In genomic region chr22:30607300-30607930, GRCh38 we compare ENCODE assay signal across 10 cellular contexts. TPM values are rescaled to one million over a fixed set of nuclear protein-coding genes. Genes with fewer than 3 reads are reported as not detected.
DNase-seq lines count a peak whose midpoint lies in the region; ATAC-seq, FAIRE-seq and TF ChIP-seq lines count a peak whose summit lies in the region.
"Had no signal": no experiment of that assay in that cellular context is flagged by ENCODE, and none has a peak within 500 bp of the region (broad histone marks: within the 10 kb centered on the region; RNA-seq: fewer than 3 reads in every experiment).

No MANE protein-coding gene starts in this region.

- peak overlapping the region; percentile 0 to 70 for H3K9ac ChIP-seq in kidney (ENCODE audit: low read length in 2 of 2)

- peaks cover 12% of the 10 kb centered on the region for H3K27me3 Mint-ChIP-seq in activated naive CD8-positive, alpha-beta T cell treated with anti-CD3 and anti-CD28 coated beads, Interleukin-2, amount 50 U/mL, for 24 hours

- WGBS in stomach, 5 donors, result 62 to 77% (median 70%) methylated on average over 7 of the region's 7 CpGs

- H3K36me3 ChIP-seq in kidney (ENCODE audit: control insufficient read depth in 1 of 2, insufficient read depth in 2 of 2, low read length in 2 of 2) (peaks cover 0 to 7% of the 10 kb centered on the region in 2 donors), stomach (peaks cover 0 to 24% (median 14%) of the 10 kb centered on the region in 4 donors)

- no peak for ATAC-seq in activated naive CD8-positive, alpha-beta T cell treated with anti-CD3 and anti-CD28 coated beads, Interleukin-2, amount 50 U/mL, for 24 hours

- H3K4me1 Mint-ChIP-seq in activated naive CD8-positive, alpha-beta T cell treated with anti-CD3 and anti-CD28 coated beads, Interleukin-2, amount 50 U/mL, for 24 hours, result peaks cover 39% of the 10 kb centered on the region

- no peak overlapping the region for H3K27ac Mint-ChIP-seq in activated naive CD8-positive, alpha-beta T cell treated with anti-CD3 and anti-CD28 coated beads, Interleukin-2, amount 50 U/mL, for 24 hours

- H3K4me3 Mint-ChIP-seq in activated naive CD8-positive, alpha-beta T cell treated with anti-CD3 and anti-CD28 coated beads, Interleukin-2, amount 50 U/mL, for 24 hours, result peak overlapping the region; percentile 57

- intact Hi-C loops in kidney (cut with DNase I) (no loop called here), stomach (cut with DNase I; ENCODE audit: low total_unique reads) (no loop called here)

- H3K4me3 ChIP-seq in kidney (ENCODE audit: low read length in 2 of 2) (peak overlapping the region; percentile 74 to 94), stomach (peak overlapping the region; percentile 47 to 65 (median 64))

- H3K27me3 ChIP-seq in stomach, result no peaks in the 10 kb centered on the region

- H3K9me3 Mint-ChIP-seq in activated naive CD8-positive, alpha-beta T cell treated with anti-CD3 and anti-CD28 coated beads, Interleukin-2, amount 50 U/mL, for 24 hours, result no peaks in the 10 kb centered on the region

- TF ChIP-seq EP300 in stomach (IDR thresholded peaks at IDR 0.05), result no peak

- H3K4me1 ChIP-seq in kidney (ENCODE audit: control insufficient read depth in 1 of 2, insufficient read depth in 1 of 2, low read depth in 1 of 2, low read length in 2 of 2) (peaks cover 11 to 23% of the 10 kb centered on the region in 2 donors), stomach (peaks cover 30 to 70% (median 50%) of the 10 kb centered on the region in 4 donors)

- TF ChIP-seq CTCF in kidney (IDR thresholded peaks at IDR 0.05; ENCODE audit: borderline replicate concordance, extremely low read depth, insufficient read depth) (no peak), stomach (IDR thresholded peaks at IDR 0.05) (no peak)

- DNase-seq in NCI-H510A treated with DMSO at 0.1 percent for 48 hours (lab: John Stamatoyannopoulos, UW), result peak; percentile 28
- DNase-seq in NCI-H510A (lab: John Stamatoyannopoulos, UW), result no peak
- no peak for DNase-seq in activated naive CD8-positive, alpha-beta T cell treated with anti-CD3 and anti-CD28 coated beads, Interleukin-2, amount 50 U/mL, for 24 hours
- no peak for DNase-seq in kidney
- DNase-seq in stomach, result no peak
- DNase-seq in NCI-H526 treated with DMSO at 0.1 percent for 48 hours (lab: John Stamatoyannopoulos, UW), result no peak
- no peak for DNase-seq in SKM-1 treated with dmso at 0.1 percent for 144 hours (lab: John Stamatoyannopoulos, UW; ENCODE audit: unreplicated experiment)
- no peak for DNase-seq in hippocampal formation (lab: John Stamatoyannopoulos, UW)

- no peak for TF ChIP-seq POLR2A in stomach (IDR thresholded peaks at IDR 0.05)

- no peaks in the 10 kb centered on the region for H3K9me3 ChIP-seq in kidney (ENCODE audit: control insufficient read depth in 1 of 2, low read length in 2 of 2)
- no peaks in the 10 kb centered on the region for H3K9me3 ChIP-seq in stomach

- H3K27ac ChIP-seq in kidney (ENCODE audit: low read depth in 2 of 2, low read length in 2 of 2) (peak overlapping the region; percentile 69 to 84), stomach (peak overlapping the region; percentile 60 to 88 (median 79))
- H3K27ac ChIP-seq: 22Rv1 had no signal

- no peaks in the 10 kb centered on the region for H3K36me3 Mint-ChIP-seq in activated naive CD8-positive, alpha-beta T cell treated with anti-CD3 and anti-CD28 coated beads, Interleukin-2, amount 50 U/mL, for 24 hours (ENCODE audit: low read depth)

- no peak for FAIRE-seq in kidney (lab: Jason Lieb, UNC)

RNA-seq across cellular contexts. Expression of gene TCN2, which starts 0.4 kb away (rescaled TPM):
- total RNA-seq in kidney (71.3 TPM), stomach (10 to 100 TPM in 2 of 5 donors, 1 to 10 TPM in 3; 1.4 to 16.3 (median 2.3) TPM)
- polyA plus RNA-seq in kidney (ENCODE audit: insufficient read depth, low read depth, low replicate concordance) (174 TPM), stomach (10 to 100 TPM in 1 of 3 donors, 1 to 10 TPM in 2; 4.1 to 10.1 (median 4.3) TPM)

RNA-seq across cellular contexts. Expression of gene PES1, which starts 15.7 kb away (rescaled TPM):
- total RNA-seq in kidney (68.4 TPM), stomach (10 to 100 TPM; 22.8 to 94.5 (median 38.7) TPM)
- polyA plus RNA-seq in kidney (ENCODE audit: insufficient read depth, low read depth, low replicate concordance) (57.0 TPM), stomach (10 to 100 TPM; 46.2 to 63.1 (median 48.0) TPM)

RNA-seq across cellular contexts. Expression of gene SLC35E4, which starts 28.2 kb away (rescaled TPM):
- total RNA-seq in kidney, result 3.2 TPM
- polyA plus RNA-seq in kidney (ENCODE audit: insufficient read depth, low read depth, low replicate concordance), result 1.8 TPM
- 1 to 10 TPM in 4 of 5 donors, under 1 TPM in 1; 0.45 to 7.2 (median 2.6) TPM for total RNA-seq in stomach
- polyA plus RNA-seq in stomach, result 1 to 10 TPM in 2 of 3 donors, under 1 TPM in 1; 0.46 to 3.4 (median 1.8) TPM

RNA-seq across cellular contexts. Expression of gene GAL3ST1, which starts 33.0 kb away (rescaled TPM):
- 16.1 TPM for total RNA-seq in kidney
- 34.3 TPM for polyA plus RNA-seq in kidney (ENCODE audit: insufficient read depth, low read depth, low replicate concordance)
- 10 to 100 TPM in 2 of 5 donors, 1 to 10 TPM in 2, under 1 TPM in 1; 0.87 to 48.4 (median 3.5) TPM for total RNA-seq in stomach
- 1 to 10 TPM; 2.9 to 8.9 (median 4.0) TPM for polyA plus RNA-seq in stomach
- total RNA-seq: activated CD8-positive, alpha-beta memory T cell treated with anti-CD3 and anti-CD28 coated beads for 36 hours had no signal
